Comparison of ENCODE assay signal across 9 cellular contexts in genomic region chr19:53980553-53981407, GRCh38. TPM values are rescaled to one million over a fixed set of nuclear protein-coding genes. Genes with fewer than 3 reads are reported as not detected.
DNase-seq lines count a peak whose midpoint lies in the region; ATAC-seq and TF ChIP-seq lines count a peak whose summit lies in the region.
"Had no signal": no experiment of that assay in that cellular context is flagged by ENCODE, and none has a peak within 500 bp of the region (broad histone marks: within the 10 kb centered on the region; RNA-seq: fewer than 3 reads in every experiment).

No MANE protein-coding gene starts in this region.

- no peaks in the 10 kb centered on the region for H3K9me3 Mint-ChIP-seq in CD4-positive, alpha-beta T cell
- H3K9me3 Mint-ChIP-seq in naive B cell = peaks cover 17 to 25% (median 18%) of the 10 kb centered on the region in 7 donors

- no peak for ATAC-seq in CD4-positive, alpha-beta T cell (ENCODE audit: poor library complexity)
- ATAC-seq in naive B cell (ENCODE audit: low read depth in 2 of 2) (no peak), HG03521 (IDR thresholded peaks at IDR 0.05; ENCODE audit: unreplicated experiment) (no peak), HG02763 (IDR thresholded peaks at IDR 0.05; ENCODE audit: unreplicated experiment) (no peak)

- intact Hi-C loops in CD4-positive, alpha-beta T cell (cut with DNase I, micrococcal nuclease) = loop anchor here in 1 of 2 experiments (5.0 kb wide), 1 partner anchor 78 kb away; no protein-coding TSS in a partner anchor

- no peaks in the 10 kb centered on the region for H3K9me3 ChIP-seq in CD4-positive, alpha-beta T cell (ENCODE audit: control insufficient read depth, low read length)

- no peaks in the 10 kb centered on the region for H3K36me3 Mint-ChIP-seq in CD4-positive, alpha-beta T cell (ENCODE audit: low read depth)
- H3K36me3 Mint-ChIP-seq in naive B cell = peaks cover 0 to 36% of the 10 kb centered on the region in 2 donors

- H3K27ac ChIP-seq in CD4-positive, alpha-beta T cell (ENCODE audit: low read depth, low read length) = no peak overlapping the region

- DNase-seq in CD4-positive, alpha-beta T cell = no peak
- DNase-seq in M059J (ENCODE audit: low read depth) (peak; percentile 79), cerebellar cortex (ENCODE audit: low spot score) (peak; percentile 68), naive B cell (no peak), NOMO-1 treated with DMSO at 0.1 percent for 48 hours (lab: John Stamatoyannopoulos, UW; ENCODE audit: unreplicated experiment) (no peak)
- DNase-seq in stimulated activated naive CD4-positive, alpha-beta T cell (lab: John Stamatoyannopoulos, UW) = no peak

- H3K4me1 Mint-ChIP-seq in CD4-positive, alpha-beta T cell (ENCODE audit: low read depth) = peaks cover 38% of the 10 kb centered on the region
- peaks cover 25 to 30% (median 28%) of the 10 kb centered on the region in 3 donors for H3K4me1 Mint-ChIP-seq in naive B cell

- H3K27ac Mint-ChIP-seq in CD4-positive, alpha-beta T cell = no peak overlapping the region
- peak overlapping the region in 4 of 6 donors; percentile 59 to 79 (median 72) for H3K27ac Mint-ChIP-seq in naive B cell

- TF ChIP-seq CTCF in CD4-positive, alpha-beta T cell (IDR thresholded peaks at IDR 0.05) = no peak

- POLR2A ChIA-PET in CD4-positive, alpha-beta T cell (lab: Charles Lee) = no interaction called here

- CTCF ChIA-PET in CD4-positive, alpha-beta T cell (lab: Charles Lee) = no interaction called here

- peaks cover 62% of the 10 kb centered on the region for H3K27me3 ChIP-seq in CD4-positive, alpha-beta T cell (ENCODE audit: control insufficient read depth, insufficient read depth, low read length)

- H3K27me3 Mint-ChIP-seq in CD4-positive, alpha-beta T cell = peaks cover 59% of the 10 kb centered on the region
- peaks cover 33 to 61% (median 53%) of the 10 kb centered on the region in 3 donors for H3K27me3 Mint-ChIP-seq in naive B cell

- H3K4me3 Mint-ChIP-seq in CD4-positive, alpha-beta T cell = peak overlapping the region; percentile 72
- H3K4me3 Mint-ChIP-seq in naive B cell = peak overlapping the region in 7 of 8 donors; percentile 20 to 80 (median 63)

RNA-seq across cellular contexts. Expression of gene CACNG6, which starts 10.7 kb away (rescaled TPM):
- not detected for total RNA-seq in CD4-positive, alpha-beta T cell
- total RNA-seq in M059J (2014; rRNA removed; shearing (Covaris generic)) = 0.07 and 0.12 TPM in 2 replicates
- polyA plus RNA-seq in naive B cell (ENCODE audit: low read depth in 6 of 6) = not detected
- total RNA-seq: aorta had no signal

RNA-seq across cellular contexts. Expression of gene CACNG8, which starts 18.0 kb away (rescaled TPM):
- total RNA-seq in CD4-positive, alpha-beta T cell = not detected
- 0.15 TPM in 1 of 2 replicates, not detected in the other for total RNA-seq in M059J (2014; rRNA removed; shearing (Covaris generic))
- polyA plus RNA-seq in naive B cell (ENCODE audit: low read depth in 6 of 6) = not detected

Comparison
In these comparisons a context has a peak if more than half of its experiments do, and no peak if none do; other contexts are left out.
1. DNase-seq: peak in M059J (single experiment) and cerebellar cortex (single experiment); none in CD4-positive, alpha-beta T cell (0 of 10), naive B cell (single experiment), NOMO-1 treated with DMSO at 0.1 percent for 48 hours (single experiment) and stimulated activated naive CD4-positive, alpha-beta T cell (0 of 6).